In the genomic region with DNA sequence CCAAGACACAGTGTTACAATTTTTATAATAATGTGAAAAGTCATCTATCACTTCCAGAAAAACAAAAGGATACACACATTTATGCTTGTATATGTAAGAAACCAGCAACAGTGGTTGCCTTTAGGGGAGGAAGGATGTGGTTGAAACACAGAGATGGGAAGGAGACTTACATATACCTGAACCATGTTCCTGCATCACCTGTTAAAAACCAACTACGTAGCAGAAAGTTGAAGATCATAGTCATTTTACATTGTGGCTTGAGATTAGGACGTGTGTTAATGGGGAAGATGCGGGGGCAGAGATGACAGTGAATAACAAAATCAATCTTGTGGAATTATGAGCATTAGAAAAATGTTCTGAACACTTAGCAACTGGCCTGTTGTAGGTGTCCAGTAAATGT, we compare ENCODE assay signal across 17 cellular contexts.
DNase-seq lines count a peak whose midpoint lies in the region; ATAC-seq and TF ChIP-seq lines count a peak whose summit lies in the region.
"Had no signal": no experiment of that assay in that cellular context is flagged by ENCODE, and none has a peak within 500 bp of the region (broad histone marks: within the 10 kb centered on the region; RNA-seq: fewer than 3 reads in every experiment).

No MANE protein-coding gene starts in this region.

- intact Hi-C loops in activated naive CD4-positive, alpha-beta T cell treated with anti-CD3 and anti-CD28 coated beads for 36 hours (cut with micrococcal nuclease): loop anchor here (1.0 to 10.0 kb wide), 12 partner anchors 8 to 1520 kb away; a partner anchor contains a TSS
- intact Hi-C loops in activated CD8-positive, alpha-beta T cell treated with anti-CD3 and anti-CD28 coated beads for 36 hours (cut with micrococcal nuclease): no loop called here

- no peak overlapping the region for H3K4me3 Mint-ChIP-seq in activated naive CD4-positive, alpha-beta T cell treated with anti-CD3 and anti-CD28 coated beads for 36 hours
- no peak overlapping the region for H3K4me3 Mint-ChIP-seq in activated CD8-positive, alpha-beta T cell treated with anti-CD3 and anti-CD28 coated beads for 36 hours
- peak overlapping the region; percentile 2 for H3K4me3 Mint-ChIP-seq in stimulated activated naive CD8-positive, alpha-beta T cell treated with anti-CD3 and anti-CD28 coated beads, Interleukin-15, Interleukin-2, amounts not matched to agents 100 ng/mL and 50 ng/mL, for 24 hours
- H3K4me3 Mint-ChIP-seq: mesothelial cell of epicardium, neural crest cell had no signal

- POLR2A ChIA-PET in activated CD8-positive, alpha-beta T cell treated with anti-CD3 and anti-CD28 coated beads for 36 hours (lab: Charles Lee): interaction anchor here (0.5 to 1.0 kb wide), 3 partner anchors 104 to 1310 kb away, joined by 3 to 4 read pairs (median 3); no protein-coding TSS in a partner anchor

- ATAC-seq in activated CD8-positive, alpha-beta T cell treated with anti-CD3 and anti-CD28 coated beads for 36 hours: peak; percentile 43
- ATAC-seq: gastroesophageal sphincter, left cardiac atrium had no signal

- no peaks in the 10 kb centered on the region for H3K36me3 Mint-ChIP-seq in activated naive CD4-positive, alpha-beta T cell treated with anti-CD3 and anti-CD28 coated beads for 36 hours (ENCODE audit: low read depth)
- peaks cover 1% of the 10 kb centered on the region for H3K36me3 Mint-ChIP-seq in activated CD8-positive, alpha-beta T cell treated with anti-CD3 and anti-CD28 coated beads for 36 hours (ENCODE audit: low read depth)
- no peaks in the 10 kb centered on the region for H3K36me3 Mint-ChIP-seq in stimulated activated naive CD8-positive, alpha-beta T cell treated with anti-CD3 and anti-CD28 coated beads, Interleukin-15, Interleukin-2, amounts not matched to agents 100 ng/mL and 50 ng/mL, for 24 hours (ENCODE audit: low read depth)
- H3K36me3 Mint-ChIP-seq: mesothelial cell of epicardium had no signal

- peak; percentile 49 for DNase-seq in activated naive CD4-positive, alpha-beta T cell treated with anti-CD3 and anti-CD28 coated beads for 36 hours
- no peak for DNase-seq in activated naive CD4-positive, alpha-beta T cell treated with Interleukin-2 at 50 U/mL for 16 hours
- peak; percentile 49 for DNase-seq in activated CD8-positive, alpha-beta T cell treated with anti-CD3 and anti-CD28 coated beads for 36 hours
- DNase-seq in epithelial cell of prostate (ENCODE audit: low read depth, low spot score) (no peak), pons (ENCODE audit: low spot score) (no peak), NCI-H345 treated with DMSO at 0.1 percent for 48 hours (lab: John Stamatoyannopoulos, UW; ENCODE audit: unreplicated experiment) (no peak), HUDEP-2 (lab: John Stamatoyannopoulos, UW; ENCODE audit: unreplicated experiment in 76 of 76) (no peak)
- DNase-seq: COR-L47, erythroblast, left cardiac atrium, NCI-H1694 treated with DMSO at 0.1 percent for 48 hours had no signal

- peak overlapping the region; percentile 92 for H3K27ac Mint-ChIP-seq in activated naive CD4-positive, alpha-beta T cell treated with anti-CD3 and anti-CD28 coated beads for 36 hours
- peak overlapping the region; percentile 92 for H3K27ac Mint-ChIP-seq in activated CD8-positive, alpha-beta T cell treated with anti-CD3 and anti-CD28 coated beads for 36 hours
- peak overlapping the region; percentile 87 for H3K27ac Mint-ChIP-seq in stimulated activated naive CD8-positive, alpha-beta T cell treated with anti-CD3 and anti-CD28 coated beads, Interleukin-15, Interleukin-2, amounts not matched to agents 100 ng/mL and 50 ng/mL, for 24 hours
- H3K27ac Mint-ChIP-seq: mesothelial cell of epicardium had no signal

- TF ChIP-seq CTCF in activated CD8-positive, alpha-beta T cell treated with anti-CD3 and anti-CD28 coated beads for 36 hours (IDR thresholded peaks at IDR 0.05): no peak

- H3K4me1 Mint-ChIP-seq in activated naive CD4-positive, alpha-beta T cell treated with anti-CD3 and anti-CD28 coated beads for 36 hours (ENCODE audit: low read depth): peaks cover 70% of the 10 kb centered on the region
- peaks cover 58% of the 10 kb centered on the region for H3K4me1 Mint-ChIP-seq in activated CD8-positive, alpha-beta T cell treated with anti-CD3 and anti-CD28 coated beads for 36 hours (ENCODE audit: low read depth)
- H3K4me1 Mint-ChIP-seq in stimulated activated naive CD8-positive, alpha-beta T cell treated with anti-CD3 and anti-CD28 coated beads, Interleukin-15, Interleukin-2, amounts not matched to agents 100 ng/mL and 50 ng/mL, for 24 hours (ENCODE audit: low read depth): peaks cover 74% of the 10 kb centered on the region

- H3K27me3 Mint-ChIP-seq in activated naive CD4-positive, alpha-beta T cell treated with anti-CD3 and anti-CD28 coated beads for 36 hours (ENCODE audit: low read depth): no peaks in the 10 kb centered on the region
- H3K27me3 Mint-ChIP-seq in activated CD8-positive, alpha-beta T cell treated with anti-CD3 and anti-CD28 coated beads for 36 hours: no peaks in the 10 kb centered on the region
- H3K27me3 Mint-ChIP-seq in stimulated activated naive CD8-positive, alpha-beta T cell treated with anti-CD3 and anti-CD28 coated beads, Interleukin-15, Interleukin-2, amounts not matched to agents 100 ng/mL and 50 ng/mL, for 24 hours: no peaks in the 10 kb centered on the region

- CTCF ChIA-PET in activated naive CD4-positive, alpha-beta T cell treated with anti-CD3 and anti-CD28 coated beads for 36 hours (lab: Charles Lee): no interaction called here
- CTCF ChIA-PET in activated CD8-positive, alpha-beta T cell treated with anti-CD3 and anti-CD28 coated beads for 36 hours (lab: Charles Lee): no interaction called here

- no peaks in the 10 kb centered on the region for H3K9me3 Mint-ChIP-seq in activated naive CD4-positive, alpha-beta T cell treated with anti-CD3 and anti-CD28 coated beads for 36 hours
- H3K9me3 Mint-ChIP-seq in activated CD8-positive, alpha-beta T cell treated with anti-CD3 and anti-CD28 coated beads for 36 hours: no peaks in the 10 kb centered on the region
- H3K9me3 Mint-ChIP-seq in stimulated activated naive CD8-positive, alpha-beta T cell treated with anti-CD3 and anti-CD28 coated beads, Interleukin-15, Interleukin-2, amounts not matched to agents 100 ng/mL and 50 ng/mL, for 24 hours: peaks cover 5% of the 10 kb centered on the region
- H3K9me3 Mint-ChIP-seq: mesothelial cell of epicardium had no signal

- H3K27ac ChIP-seq in epithelial cell of prostate: peak overlapping the region; percentile 35
- H3K27ac ChIP-seq: breast epithelium, HL-60 had no signal

Comparison
In these comparisons a context has a peak if more than half of its experiments do, and no peak if none do; other contexts are left out.
1. DNase-seq: peak in activated naive CD4-positive, alpha-beta T cell treated with anti-CD3 and anti-CD28 coated beads for 36 hours (single experiment) and activated CD8-positive, alpha-beta T cell treated with anti-CD3 and anti-CD28 coated beads for 36 hours (single experiment); none in activated naive CD4-positive, alpha-beta T cell treated with Interleukin-2 at 50 U/mL for 16 hours (single experiment), epithelial cell of prostate (single experiment), pons (single experiment), NCI-H345 treated with DMSO at 0.1 percent for 48 hours (single experiment) and HUDEP-2 (0 of 76).
2. Peak in every context shown above with its lines, with median percentiles within 50 percentile points of each other: H3K27ac Mint-ChIP-seq.